Comparison of ENCODE assay signal across 8 cellular contexts in genomic region chr14:45426685-45427282, GRCh38.
DNase-seq lines count a peak whose midpoint lies in the region; ATAC-seq, FAIRE-seq and TF ChIP-seq lines count a peak whose summit lies in the region.

No MANE protein-coding gene starts in this region.

- H3K4me3 ChIP-seq in OCI-LY1 (ENCODE audit: low read depth, low read length, poor library complexity, severe bottlenecking) (no peak overlapping the region), endothelial cell of umbilical vein (replicated peaks in 1 of 3; ENCODE audit: insufficient read depth in 1 of 3, low read depth in 1 of 3, low read length in 3 of 3) (no peak overlapping the region)

- H3K9me3 Mint-ChIP-seq in CD14-positive monocyte (peaks cover 1 to 7% (median 3%) of the 10 kb centered on the region in 7 donors), nephron progenitor cell (peaks cover 27% of the 10 kb centered on the region), T-cell (peaks cover 6 to 17% (median 11%) of the 10 kb centered on the region in 3 donors)
- H3K9me3 Mint-ChIP-seq in activated CD8-positive, alpha-beta memory T cell treated with anti-CD3 and anti-CD28 coated beads, Interleukin-2, amount 10 ng/mL, durations not matched to agents 7 days and 5 days (ENCODE audit: low read depth): peaks cover 2% of the 10 kb centered on the region

- H3K27ac ChIP-seq in OCI-LY1 (ENCODE audit: low read depth, low read length, poor library complexity, severe bottlenecking) (no peak overlapping the region), endothelial cell of umbilical vein (ENCODE audit: insufficient read depth, low read depth, low read length) (no peak overlapping the region)

- H2AFZ ChIP-seq in OCI-LY1 (ENCODE audit: low read length) (no peak overlapping the region), endothelial cell of umbilical vein (ENCODE audit: low read depth, low read length) (no peak overlapping the region)

- no peak overlapping the region for H3K9ac ChIP-seq in OCI-LY1 (ENCODE audit: low read length)
- H3K9ac ChIP-seq in endothelial cell of umbilical vein (replicated peaks; ENCODE audit: extremely low read depth, insufficient read depth, low read length): no peak overlapping the region

- ATAC-seq in GM19395 (IDR thresholded peaks at IDR 0.05; ENCODE audit: unreplicated experiment) (peak; percentile 90), T-cell (replicated peaks in 1 of 4) (no peak)
- ATAC-seq in activated CD8-positive, alpha-beta memory T cell treated with anti-CD3 and anti-CD28 coated beads, Interleukin-2, amount 10 ng/mL, durations not matched to agents 7 days and 5 days: no peak

- H3K9me3 ChIP-seq in OCI-LY1 (ENCODE audit: low read length) (no peaks in the 10 kb centered on the region), endothelial cell of umbilical vein (replicated peaks; ENCODE audit: control insufficient read depth, insufficient read depth, low read length) (no peaks in the 10 kb centered on the region)

- no peaks in the 10 kb centered on the region for H3K36me3 ChIP-seq in OCI-LY1 (ENCODE audit: insufficient read depth, low read length)
- no peaks in the 10 kb centered on the region for H3K36me3 ChIP-seq in endothelial cell of umbilical vein (ENCODE audit: control insufficient read depth in 2 of 2, extremely low read depth in 1 of 2, insufficient read depth in 2 of 2, low read length in 2 of 2)

- H3F3A ChIP-seq in OCI-LY1 (ENCODE audit: insufficient read depth, low read length): no peaks in the 10 kb centered on the region

- H3K27me3 ChIP-seq in OCI-LY1 (ENCODE audit: insufficient read depth, low read length) (no peaks in the 10 kb centered on the region), endothelial cell of umbilical vein (ENCODE audit: control insufficient read depth in 2 of 2, insufficient read depth in 2 of 2, low read length in 2 of 2) (no peaks in the 10 kb centered on the region)

- dilution Hi-C loops in endothelial cell of umbilical vein (cut with MboI; ENCODE audit: extremely low pct_ligation_motif_present, low sequenced_read_pairs): no loop called here

- FAIRE-seq in endothelial cell of umbilical vein (lab: Jason Lieb, UNC): peak; percentile 42

- TF ChIP-seq CTCF in CD14-positive monocyte (IDR thresholded peaks at IDR 0.05): peak; percentile 88
- TF ChIP-seq CTCF in OCI-LY1 (IDR thresholded peaks at IDR 0.05; ENCODE audit: low read length): peak; percentile 71
- TF ChIP-seq CTCF in endothelial cell of umbilical vein (IDR thresholded peaks at IDR 0.05; ENCODE audit: extremely low read depth in 1 of 2, insufficient read depth in 1 of 2, low read depth in 1 of 2, low read length in 2 of 2): peak; percentile 25 to 42
- TF ChIP-seq CTCF in nephron progenitor cell (IDR thresholded peaks at IDR 0.05): peak; percentile 73

- H3K4me2 ChIP-seq in OCI-LY1 (ENCODE audit: low read length): no peak overlapping the region
- no peak overlapping the region for H3K4me2 ChIP-seq in endothelial cell of umbilical vein (ENCODE audit: insufficient read depth, low read length)

- H3K4me3 Mint-ChIP-seq in CD14-positive monocyte: no peak overlapping the region
- H3K4me3 Mint-ChIP-seq in nephron progenitor cell: no peak overlapping the region
- H3K4me3 Mint-ChIP-seq in activated CD8-positive, alpha-beta memory T cell treated with anti-CD3 and anti-CD28 coated beads, Interleukin-2, amount 10 ng/mL, durations not matched to agents 7 days and 5 days: no peak overlapping the region
- H3K4me3 Mint-ChIP-seq in T-cell: no peak overlapping the region

- H3K4me1 ChIP-seq in OCI-LY1 (ENCODE audit: insufficient read depth, low read length, severe bottlenecking) (no peaks in the 10 kb centered on the region), endothelial cell of umbilical vein (ENCODE audit: control insufficient read depth, extremely low read depth, insufficient read depth, low read length) (no peaks in the 10 kb centered on the region)

- TF ChIP-seq POLR2A in endothelial cell of umbilical vein (IDR thresholded peaks at IDR 0.05; ENCODE audit: low read depth, low read length): no peak

- H4K20me1 ChIP-seq in OCI-LY1 (ENCODE audit: insufficient read depth, low read length): no peaks in the 10 kb centered on the region
- no peaks in the 10 kb centered on the region for H4K20me1 ChIP-seq in endothelial cell of umbilical vein (replicated peaks; ENCODE audit: control insufficient read depth, extremely low read depth, insufficient read depth, low read length)

- DNase-seq in CD14-positive monocyte (ENCODE audit: low spot score): no peak
- DNase-seq in KBM-7: peak; percentile 60
- DNase-seq in endothelial cell of umbilical vein (ENCODE audit: low read depth, low spot score): peak; percentile 41
- peak; percentile 13 for DNase-seq in nephron progenitor cell
- DNase-seq in activated CD8-positive, alpha-beta memory T cell treated with anti-CD3 and anti-CD28 coated beads, Interleukin-2, amount 10 ng/mL, durations not matched to agents 7 days and 5 days: no peak
- DNase-seq in T-cell: no peak

- BruUV-seq in endothelial cell of umbilical vein (replicated peaks; lab: Mats Ljungman, UMichigan): no TSS peak

- no peak overlapping the region for H3K27ac Mint-ChIP-seq in CD14-positive monocyte
- no peak overlapping the region for H3K27ac Mint-ChIP-seq in nephron progenitor cell
- H3K27ac Mint-ChIP-seq in activated CD8-positive, alpha-beta memory T cell treated with anti-CD3 and anti-CD28 coated beads, Interleukin-2, amount 10 ng/mL, durations not matched to agents 7 days and 5 days: no peak overlapping the region
- no peak overlapping the region for H3K27ac Mint-ChIP-seq in T-cell

- no peaks in the 10 kb centered on the region for H3K36me3 Mint-ChIP-seq in CD14-positive monocyte
- H3K36me3 Mint-ChIP-seq in nephron progenitor cell (ENCODE audit: low read depth): peaks cover 16% of the 10 kb centered on the region
- no peaks in the 10 kb centered on the region for H3K36me3 Mint-ChIP-seq in activated CD8-positive, alpha-beta memory T cell treated with anti-CD3 and anti-CD28 coated beads, Interleukin-2, amount 10 ng/mL, durations not matched to agents 7 days and 5 days
- H3K36me3 Mint-ChIP-seq in T-cell: no peaks in the 10 kb centered on the region

- H3K9me1 ChIP-seq in endothelial cell of umbilical vein (replicated peaks; ENCODE audit: control insufficient read depth, extremely low read depth, insufficient read depth, low read length): no peaks in the 10 kb centered on the region

- POLR2A ChIA-PET in endothelial cell of umbilical vein (lab: Charles Lee): no interaction called here
- POLR2A ChIA-PET in T-cell (lab: Charles Lee): no interaction called here

- intact Hi-C loops in CD14-positive monocyte (cut with micrococcal nuclease) (no loop called here), endothelial cell of umbilical vein (cut with micrococcal nuclease) (loop anchor here (1.0 kb wide), 1 partner anchor 918 kb away; no protein-coding TSS in a partner anchor)

- no peaks in the 10 kb centered on the region for H3K27me3 Mint-ChIP-seq in CD14-positive monocyte (ENCODE audit: low read depth in 3 of 3)
- H3K27me3 Mint-ChIP-seq in nephron progenitor cell (ENCODE audit: low read depth, poor library complexity): peaks cover under 1% of the 10 kb centered on the region
- H3K27me3 Mint-ChIP-seq in activated CD8-positive, alpha-beta memory T cell treated with anti-CD3 and anti-CD28 coated beads, Interleukin-2, amount 10 ng/mL, durations not matched to agents 7 days and 5 days: no peaks in the 10 kb centered on the region
- no peaks in the 10 kb centered on the region for H3K27me3 Mint-ChIP-seq in T-cell

- H3K4me1 Mint-ChIP-seq in CD14-positive monocyte (no peaks in the 10 kb centered on the region), nephron progenitor cell (peaks cover 16% of the 10 kb centered on the region), T-cell (no peaks in the 10 kb centered on the region)
- no peaks in the 10 kb centered on the region for H3K4me1 Mint-ChIP-seq in activated CD8-positive, alpha-beta memory T cell treated with anti-CD3 and anti-CD28 coated beads, Interleukin-2, amount 10 ng/mL, durations not matched to agents 7 days and 5 days

- H3K79me2 ChIP-seq in OCI-LY1 (ENCODE audit: insufficient read depth, low read length) (no peaks in the 10 kb centered on the region), endothelial cell of umbilical vein (ENCODE audit: control insufficient read depth, insufficient read depth, low read length) (no peaks in the 10 kb centered on the region)

- no peaks in the 10 kb centered on the region for H3K9me2 ChIP-seq in OCI-LY1 (ENCODE audit: low read depth, low read length)

- CTCF ChIA-PET in endothelial cell of umbilical vein (lab: Charles Lee): interaction anchor here (0.5 to 1.3 kb wide), 3 partner anchors 12 to 1871 kb away, joined by 3 to 4 read pairs (median 3); no protein-coding TSS in a partner anchor
- CTCF ChIA-PET in activated CD8-positive, alpha-beta memory T cell treated with anti-CD3 and anti-CD28 coated beads, Interleukin-2, amount 10 ng/mL, durations not matched to agents 7 days and 5 days (lab: Charles Lee): interaction anchor here (0.6 to 1.4 kb wide), 2 partner anchors 9 to 101 kb away, joined by 3 read pairs; no protein-coding TSS in a partner anchor
- CTCF ChIA-PET in T-cell (lab: Charles Lee): interaction anchor here in 1 of 2 donors (1.1 to 1.2 kb wide), 2 partner anchors 12 to 26 kb away, joined by 3 read pairs; no protein-coding TSS in a partner anchor

- in situ Hi-C loops in KBM-7 (cut with MboI; ENCODE audit: low pct_unique_long_range_greater_than_20kb, low sequenced_read_pairs): no loop called here

TF ChIP-seq in endothelial cell of umbilical vein, 7 proteins besides CTCF, POLR2A, EP300 and RAD21:
- TF ChIP-seq MAX (IDR thresholded peaks at IDR 0.05; ENCODE audit: insufficient read depth, insufficient read length) (no peak), GATA2 (IDR thresholded peaks at IDR 0.05; ENCODE audit: insufficient read depth, insufficient read length, low read depth, low read length) (no peak), MYC (IDR thresholded peaks at IDR 0.05; ENCODE audit: low read depth, low read length) (no peak), EZH2 (IDR thresholded peaks at IDR 0.05; ENCODE audit: borderline replicate concordance, low read depth, low read length, severe bottlenecking) (no peak), POLR2AphosphoS5 (IDR thresholded peaks at IDR 0.05; ENCODE audit: insufficient read depth, low read depth, low read length) (no peak), FOS (IDR thresholded peaks at IDR 0.05; ENCODE audit: borderline replicate concordance, insufficient read depth, low read length) (no peak), JUN (IDR thresholded peaks at IDR 0.05; ENCODE audit: borderline replicate concordance, insufficient read depth, insufficient read length, low read depth) (no peak)

Comparison
In these comparisons a context has a peak if more than half of its experiments do, and no peak if none do; other contexts are left out.
1. DNase-seq: peak in KBM-7 (single experiment), endothelial cell of umbilical vein (single experiment) and nephron progenitor cell (single experiment); none in CD14-positive monocyte (single experiment), activated CD8-positive, alpha-beta memory T cell treated with anti-CD3 and anti-CD28 coated beads, Interleukin-2, amount 10 ng/mL, durations not matched to agents 7 days and 5 days (single experiment) and T-cell (0 of 34).
2. CTCF ChIP-seq: peak in every context shown above with its lines; median percentile 88 in CD14-positive monocyte; 73 in nephron progenitor cell; 71 in OCI-LY1; 34 in endothelial cell of umbilical vein.